In the genomic region with DNA sequence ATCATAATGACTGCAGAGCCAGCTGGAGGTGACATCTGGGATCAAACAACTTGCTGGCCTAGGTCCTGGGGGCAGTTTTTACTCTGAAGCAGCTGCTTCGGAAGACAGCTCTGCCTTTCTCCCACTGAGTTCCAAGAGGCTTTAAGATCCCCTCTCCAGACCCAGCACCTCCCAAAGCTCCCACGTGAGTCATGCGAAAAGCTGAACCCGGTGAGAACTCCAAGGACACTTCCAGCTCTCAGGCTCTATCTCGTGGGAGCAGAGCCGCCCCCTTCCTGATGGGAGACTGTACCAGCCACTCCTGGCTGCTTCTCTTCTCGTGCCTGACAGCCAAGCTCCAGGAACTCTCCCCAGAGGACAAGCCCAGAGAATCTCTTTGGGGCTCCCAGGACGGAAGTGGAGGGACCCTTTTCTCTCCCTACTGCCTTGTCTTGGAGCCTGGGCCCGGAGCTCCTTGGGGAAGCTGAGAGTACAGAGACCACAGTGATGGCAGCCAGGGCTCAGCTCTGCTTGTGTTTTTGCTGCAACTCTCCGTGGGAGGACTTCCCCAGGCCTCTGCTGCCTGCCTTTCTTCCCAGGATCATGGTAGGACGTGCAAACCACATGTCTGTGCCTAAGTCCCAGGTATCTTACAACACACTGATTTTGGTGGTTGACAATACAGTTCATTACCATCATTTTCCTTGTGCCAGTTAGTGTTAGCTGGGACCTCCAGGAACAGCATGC, we compare ENCODE assay signal across 24 cellular contexts. TPM values are rescaled to one million over a fixed set of nuclear protein-coding genes. Genes with fewer than 3 reads are reported as not detected.
A peak's percentile ranks its signal among the peaks of the same experiment; 100 is the strongest.
DNase-seq lines count a peak whose midpoint lies in the region; ATAC-seq and TF ChIP-seq lines count a peak whose summit lies in the region.
"Had no signal": no experiment of that assay in that cellular context is flagged by ENCODE, and none has a peak within 500 bp of the region (broad histone marks: within the 10 kb centered on the region; RNA-seq: fewer than 3 reads in every experiment).

No MANE protein-coding gene starts in this region.

- H3K27ac Mint-ChIP-seq in T-cell, result no peak overlapping the region
- H3K27ac Mint-ChIP-seq: activated CD8-positive, alpha-beta T cell treated with anti-CD3 and anti-CD28 coated beads, Interleukin-2, amount 10 ng/mL, durations not matched to agents 7 days and 5 days; CD4-positive, alpha-beta memory T cell; mesothelial cell of epicardium had no signal

- H3K27ac ChIP-seq in coronary artery, result peak overlapping the region; percentile 21 to 56
- peak overlapping the region; percentile 34 for H3K27ac ChIP-seq in skeletal muscle tissue (ENCODE audit: low read depth, low read length)
- H3K27ac ChIP-seq: brain microvascular endothelial cell, SJCRH30 had no signal

- no peaks in the 10 kb centered on the region for H3K9me3 ChIP-seq in skeletal muscle tissue (ENCODE audit: control insufficient read depth in 3 of 3, low read length in 3 of 3)
- H3K9me3 ChIP-seq: SJCRH30 had no signal

- TF ChIP-seq CTCF in coronary artery (IDR thresholded peaks at IDR 0.05), result no peak

- H3K27me3 ChIP-seq in skeletal muscle tissue (ENCODE audit: control insufficient read depth in 3 of 3, insufficient read depth in 3 of 3, low read length in 3 of 3), result peaks cover 0 to 5% (median 0%) of the 10 kb centered on the region in 3 donors
- H3K27me3 ChIP-seq: brain microvascular endothelial cell, SJCRH30 had no signal

- H3K4me1 Mint-ChIP-seq in T-cell, result no peaks in the 10 kb centered on the region
- H3K4me1 Mint-ChIP-seq: mesothelial cell of epicardium; stimulated activated naive CD8-positive, alpha-beta T cell treated with anti-CD3 and anti-CD28 coated beads, Interleukin-15, amount 100 ng/mL, for 72 hours had no signal

- H3K4me3 Mint-ChIP-seq in T-cell, result no peak overlapping the region
- H3K4me3 Mint-ChIP-seq: activated CD8-positive, alpha-beta T cell treated with anti-CD3 and anti-CD28 coated beads, Interleukin-2, amount 10 ng/mL, durations not matched to agents 7 days and 5 days; CD4-positive, alpha-beta memory T cell; mesothelial cell of epicardium; stimulated activated naive CD8-positive, alpha-beta T cell treated with anti-CD3 and anti-CD28 coated beads, Interleukin-15, amount 100 ng/mL, for 72 hours had no signal

- peaks cover 0 to 11% (median 4%) of the 10 kb centered on the region in 3 donors for H3K4me1 ChIP-seq in skeletal muscle tissue (ENCODE audit: control insufficient read depth in 3 of 3, insufficient read depth in 3 of 3, low read length in 3 of 3)
- H3K4me1 ChIP-seq: SJCRH30 had no signal

- no peak overlapping the region for H3K9ac ChIP-seq in skeletal muscle tissue (ENCODE audit: low read depth in 1 of 3, low read length in 3 of 3)

- no peaks in the 10 kb centered on the region for H3K9me3 Mint-ChIP-seq in T-cell
- H3K9me3 Mint-ChIP-seq: mesothelial cell of epicardium; stimulated activated naive CD8-positive, alpha-beta T cell treated with anti-CD3 and anti-CD28 coated beads, Interleukin-15, amount 100 ng/mL, for 72 hours had no signal

- H3K36me3 ChIP-seq in skeletal muscle tissue (ENCODE audit: control insufficient read depth in 3 of 3, insufficient read depth in 3 of 3, low read length in 3 of 3), result no peaks in the 10 kb centered on the region
- H3K36me3 ChIP-seq: brain microvascular endothelial cell, SJCRH30 had no signal

- H3K4me3 ChIP-seq in coronary artery (no peak overlapping the region), skeletal muscle tissue (ENCODE audit: low read length in 3 of 3) (no peak overlapping the region)
- H3K4me3 ChIP-seq: SJCRH30 had no signal

- DNase-seq in HK-2 (ENCODE audit: unreplicated experiment), result peak; percentile 23
- no peak for DNase-seq in coronary artery (ENCODE audit: low spot score)
- DNase-seq in iris pigment epithelial cell (ENCODE audit: low read depth), result peak; percentile 24
- no peak for DNase-seq in NCI-H226
- no peak for DNase-seq in T-cell
- DNase-seq: activated CD8-positive, alpha-beta T cell treated with anti-CD3 and anti-CD28 coated beads, Interleukin-2, amount 10 ng/mL, durations not matched to agents 7 days and 5 days; activated naive CD4-positive, alpha-beta T cell treated with anti-CD3 and anti-CD28 coated beads, Interleukin-2, amount 50 U/mL, for 16 hours; activated T-cell treated with anti-CD3 and anti-CD28 coated beads, Interleukin-2, amount 50 U/mL, for 48 hours; brain microvascular endothelial cell; CD4-positive, alpha-beta memory T cell; DND-41; KBM-7; NCI-H2081 treated with DMSO at 0.1 percent for 48 hours; NCI-H69; OCI-M1; SJCRH30; stimulated activated CD4-positive, alpha-beta T cell treated with anti-CD3 and anti-CD28 coated beads, Interleukin-1b, Interleukin-23, amount 100 ng/mL, for 48 hours; stimulated activated naive CD8-positive, alpha-beta T cell treated with anti-CD3 and anti-CD28 coated beads, Interleukin-15, amount 100 ng/mL, for 72 hours had no signal

- H3K27me3 Mint-ChIP-seq in T-cell, result peaks cover 11 to 14% of the 10 kb centered on the region in 2 donors
- H3K27me3 Mint-ChIP-seq: stimulated activated naive CD8-positive, alpha-beta T cell treated with anti-CD3 and anti-CD28 coated beads, Interleukin-15, amount 100 ng/mL, for 72 hours had no signal

- POLR2A ChIA-PET in T-cell (lab: Charles Lee), result no interaction called here

- no peak for ATAC-seq in GM21528 (IDR thresholded peaks at IDR 0.05; ENCODE audit: low FRiP score, unreplicated experiment)
- ATAC-seq in GM18870 (IDR thresholded peaks at IDR 0.05; ENCODE audit: unreplicated experiment), result no peak
- no peak for ATAC-seq in T-cell (replicated peaks in 1 of 4)
- ATAC-seq: activated CD8-positive, alpha-beta T cell treated with anti-CD3 and anti-CD28 coated beads, Interleukin-2, amount 10 ng/mL, durations not matched to agents 7 days and 5 days; HCT116; stimulated activated naive CD8-positive, alpha-beta T cell treated with anti-CD3 and anti-CD28 coated beads, Interleukin-15, amount 100 ng/mL, for 72 hours had no signal

- no peaks in the 10 kb centered on the region for H3K36me3 Mint-ChIP-seq in T-cell
- H3K36me3 Mint-ChIP-seq: CD4-positive, alpha-beta memory T cell; mesothelial cell of epicardium had no signal

- CTCF ChIA-PET in T-cell (lab: Charles Lee), result no interaction called here

RNA-seq across cellular contexts. Expression of gene STUM, which starts 40.6 kb away (rescaled TPM):
- 2.6 TPM for total RNA-seq in skeletal muscle tissue
- total RNA-seq in T-cell, result under 1 TPM in 1 of 5 donors, not detected in 4; 0.10 TPM
- total RNA-seq: activated CD8-positive, alpha-beta T cell treated with anti-CD3 and anti-CD28 coated beads, Interleukin-2, amount 10 ng/mL, durations not matched to agents 7 days and 5 days; CD4-positive, alpha-beta memory T cell; T-helper 2 cell treated with Interferon-gamma antibody and Interleukin-4, amounts not matched to agents 100 ng/mL and 5 ng/mL, for 36 hours had no signal

Comparison
In these comparisons a context has a peak if more than half of its experiments do, and no peak if none do; other contexts are left out.
1. DNase-seq: peak in HK-2 (single experiment) and iris pigment epithelial cell (single experiment); none in coronary artery (single experiment), NCI-H226 (single experiment) and T-cell (0 of 34).